23 cellular contexts compared by ENCODE assay signal in the genomic region with DNA sequence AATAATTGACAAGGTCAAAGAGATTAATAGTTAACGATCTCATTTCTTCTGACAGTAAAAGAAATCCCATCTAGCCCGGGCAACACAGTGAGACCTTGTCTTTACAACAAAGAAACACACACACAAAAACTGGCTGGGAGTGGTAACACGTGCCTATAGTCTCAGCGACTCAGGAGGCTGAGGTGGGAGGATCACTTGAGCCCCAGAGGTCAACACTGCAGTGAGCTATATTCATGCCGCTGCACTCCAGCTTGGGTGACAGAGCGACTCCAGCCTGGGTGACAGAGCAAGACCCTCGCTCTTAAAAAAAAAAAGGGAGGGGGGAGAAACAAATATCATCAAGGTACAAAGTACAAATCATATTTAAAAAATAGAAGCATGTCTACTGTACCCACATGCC.
DNase-seq lines count a peak whose midpoint lies in the region; ATAC-seq, FAIRE-seq and TF ChIP-seq lines count a peak whose summit lies in the region.
"Had no signal": no experiment of that assay in that cellular context is flagged by ENCODE, and none has a peak within 500 bp of the region (broad histone marks: within the 10 kb centered on the region; RNA-seq: fewer than 3 reads in every experiment).

No MANE protein-coding gene starts in this region.

- H4K20me1 ChIP-seq in HepG2 (ENCODE audit: insufficient read depth, low read length): no peaks in the 10 kb centered on the region

- intact Hi-C loops in HepG2 (cut with micrococcal nuclease; ENCODE audit: unreplicated experiment): no loop called here
- intact Hi-C loops in right lobe of liver (cut with DNase I): no loop called here
- intact Hi-C loops in colonic mucosa (cut with DNase I): no loop called here
- intact Hi-C loops in ovary (cut with DNase I): no loop called here

- TF ChIP-seq EP300 in HepG2 (IDR thresholded peaks at IDR 0.05; ENCODE audit: low read depth in 2 of 2, low read length in 2 of 2) (no peak), HepG2 (CRISPR knock-in tag; IDR thresholded peaks at IDR 0.05; ENCODE audit: borderline replicate concordance) (no peak), ovary (IDR thresholded peaks at IDR 0.05) (no peak)

- H3K27ac ChIP-seq in HepG2 (ENCODE audit: extremely low read length, insufficient read depth, low read length) (no peak overlapping the region), right lobe of liver (no peak overlapping the region), VCaP (peak overlapping the region; percentile 63; the same call in 1 of the 2 replicates), mesenchymal stem cell (ENCODE audit: low read length, poor library complexity, severe bottlenecking) (no peak overlapping the region), colonic mucosa (no peak overlapping the region), ovary (no peak overlapping the region)
- H3K27ac ChIP-seq: Peyer's patch had no signal

- no peak overlapping the region for H3K9ac ChIP-seq in HepG2 (ENCODE audit: insufficient read depth, low read depth, low read length)
- H3K9ac ChIP-seq in mesenchymal stem cell (ENCODE audit: low read length): no peak overlapping the region
- no peak overlapping the region for H3K9ac ChIP-seq in colonic mucosa (ENCODE audit: low read depth in 2 of 2, low read length in 2 of 2)

- no peak overlapping the region for H2BK5ac ChIP-seq in mesenchymal stem cell (ENCODE audit: low read depth, low read length, poor library complexity, severe bottlenecking)

- TF ChIP-seq POLR2A in HepG2 (IDR thresholded peaks at IDR 0.05; ENCODE audit: insufficient read depth in 1 of 2, low read depth in 2 of 2, low read length in 2 of 2) (no peak), right lobe of liver (IDR thresholded peaks at IDR 0.05) (no peak), ovary (IDR thresholded peaks at IDR 0.05) (no peak)

- no peak overlapping the region for H2BK120ac ChIP-seq in mesenchymal stem cell (ENCODE audit: low read depth, low read length)

- DNase-seq in HepG2 (ENCODE audit: low spot score) (no peak), right lobe of liver (no peak), mesenchymal stem cell (no peak), iPS-NIHi7 (ENCODE audit: extremely low spot score) (no peak), HuH-7.5 (ENCODE audit: low spot score) (no peak), colonic mucosa (no peak), ovary (no peak)
- DNase-seq: 8988T; CD4-positive, CD25-positive, alpha-beta regulatory T cell; KBM-7; MV-4-11; NCI-H1105; NCI-H1930; NCI-H2107; NCI-H226; NCI-H510A; NCI-H69; Peyer's patch; SHP77 treated with DMSO at 0.1 percent for 48 hours had no signal

- H3K4me3 ChIP-seq in HepG2 (replicated peaks in 1 of 3; ENCODE audit: insufficient read depth in 1 of 3, low read depth in 2 of 3, low read length in 3 of 3): no peak overlapping the region
- H3K4me3 ChIP-seq in right lobe of liver: no peak overlapping the region
- no peak overlapping the region for H3K4me3 ChIP-seq in mesenchymal stem cell (ENCODE audit: insufficient read depth in 1 of 2, low read depth in 1 of 2, low read length in 2 of 2)
- H3K4me3 ChIP-seq in colonic mucosa: no peak overlapping the region
- H3K4me3 ChIP-seq in ovary: no peak overlapping the region
- H3K4me3 ChIP-seq: Peyer's patch had no signal

- 82% methylated on average over 7 of the region's 7 CpGs for WGBS in HepG2 (ENCODE audit: low lambda C conversion rate)
- 91% methylated on average over 7 of the region's 7 CpGs for WGBS in right lobe of liver (ENCODE audit: insufficient coverage, low coverage, low lambda C conversion rate, missing lambda C conversion rate)
- WGBS in mesenchymal stem cell: 90% methylated on average over 5 of the region's 7 CpGs
- 89 to 96% (median 95%) methylated on average over 7 of the region's 7 CpGs for WGBS in ovary, 3 donors

- no peak for FAIRE-seq in HepG2 (lab: Jason Lieb, UNC)
- FAIRE-seq: G401.6, GM12891 had no signal

- H3K23ac ChIP-seq in mesenchymal stem cell (ENCODE audit: low read length in 2 of 2): no peak overlapping the region

- no peak for TF ChIP-seq RAD21 in HepG2 (CRISPR knock-in tag; IDR thresholded peaks at IDR 0.05)

- H4K8ac ChIP-seq in mesenchymal stem cell (ENCODE audit: low read length): no peak overlapping the region

- no peak overlapping the region for H3K18ac ChIP-seq in mesenchymal stem cell (ENCODE audit: low read depth in 1 of 2, low read length in 2 of 2)

- no peak overlapping the region for H2AK5ac ChIP-seq in mesenchymal stem cell (ENCODE audit: low read length, severe bottlenecking)

- TF ChIP-seq CTCF in HepG2 (CRISPR knock-in tag; IDR thresholded peaks at IDR 0.05): no peak
- no peak for TF ChIP-seq CTCF in right lobe of liver (IDR thresholded peaks at IDR 0.05)
- TF ChIP-seq CTCF in VCaP (conservative IDR thresholded peaks at IDR 0.05): no peak
- TF ChIP-seq CTCF in colonic mucosa (IDR thresholded peaks at IDR 0.05): no peak
- TF ChIP-seq CTCF in ovary (IDR thresholded peaks at IDR 0.05): no peak

- no peak overlapping the region for H2BK12ac ChIP-seq in mesenchymal stem cell (ENCODE audit: low read length in 2 of 2)

- H3K14ac ChIP-seq in mesenchymal stem cell (ENCODE audit: low read length in 2 of 2): no peak overlapping the region

- H3K79me2 ChIP-seq in HepG2 (ENCODE audit: insufficient read depth, low read length): no peaks in the 10 kb centered on the region

- H3K4me1 ChIP-seq in HepG2 (ENCODE audit: insufficient read depth, low read length): peaks cover 19% of the 10 kb centered on the region
- peaks cover 0 to 3% (median 0%) of the 10 kb centered on the region in 4 donors for H3K4me1 ChIP-seq in right lobe of liver
- H3K4me1 ChIP-seq in mesenchymal stem cell (ENCODE audit: control insufficient read depth, insufficient read depth, low read depth, low read length): peaks cover 8% of the 10 kb centered on the region
- H3K4me1 ChIP-seq in colonic mucosa: no peaks in the 10 kb centered on the region
- peaks cover 2% of the 10 kb centered on the region for H3K4me1 ChIP-seq in ovary (ENCODE audit: insufficient read depth)
- H3K4me1 ChIP-seq: Peyer's patch had no signal

- H3K79me1 ChIP-seq in mesenchymal stem cell (replicated peaks; ENCODE audit: low read length, poor library complexity, severe bottlenecking): peaks cover 22% of the 10 kb centered on the region

- CTCF ChIA-PET in HepG2 (lab: Yijun Ruan, JAX; ENCODE audit: low intra/inter-chr PET ratio, low total read pairs): no interaction called here

- H2AFZ ChIP-seq in HepG2 (ENCODE audit: low read length) (no peak overlapping the region), mesenchymal stem cell (ENCODE audit: low read depth, low read length) (no peak overlapping the region)

- H3K9me3 ChIP-seq in HepG2 (ENCODE audit: low read length): no peaks in the 10 kb centered on the region
- no peaks in the 10 kb centered on the region for H3K9me3 ChIP-seq in right lobe of liver
- no peaks in the 10 kb centered on the region for H3K9me3 ChIP-seq in mesenchymal stem cell (ENCODE audit: control insufficient read depth, low read length)
- no peaks in the 10 kb centered on the region for H3K9me3 ChIP-seq in colonic mucosa
- no peaks in the 10 kb centered on the region for H3K9me3 ChIP-seq in ovary
- H3K9me3 ChIP-seq: Peyer's patch had no signal

- H3K4me2 ChIP-seq in HepG2 (ENCODE audit: low read depth, low read length): no peak overlapping the region
- peak overlapping the region; percentile 11 for H3K4me2 ChIP-seq in mesenchymal stem cell (ENCODE audit: low read length, poor library complexity, severe bottlenecking)

- no peaks in the 10 kb centered on the region for H3K27me3 ChIP-seq in HepG2 (ENCODE audit: control insufficient read depth in 1 of 2, insufficient read depth in 2 of 2, low read length in 2 of 2)
- no peaks in the 10 kb centered on the region for H3K27me3 ChIP-seq in right lobe of liver
- H3K27me3 ChIP-seq in mesenchymal stem cell (ENCODE audit: control insufficient read depth in 1 of 2, insufficient read depth in 1 of 2, low read length in 2 of 2): no peaks in the 10 kb centered on the region
- no peaks in the 10 kb centered on the region for H3K27me3 ChIP-seq in colonic mucosa
- no peaks in the 10 kb centered on the region for H3K27me3 ChIP-seq in ovary
- H3K27me3 ChIP-seq: Peyer's patch had no signal

- no peak overlapping the region for H4K91ac ChIP-seq in mesenchymal stem cell (ENCODE audit: low read length)

- ATAC-seq in HepG2: no peak
- ATAC-seq in right lobe of liver: no peak
- ATAC-seq: HCT116 had no signal

- in situ Hi-C loops in HepG2 (cut with HindIII; ENCODE audit: extremely low pct_ligation_motif_present, low pct_unique_long_range_greater_than_20kb): no loop called here

- BruUV-seq in HepG2 (replicated peaks; lab: Mats Ljungman, UMichigan): no TSS peak

- no peak overlapping the region for H2BK15ac ChIP-seq in mesenchymal stem cell (ENCODE audit: low read depth, poor library complexity, severe bottlenecking)

- no peak overlapping the region for H3K4ac ChIP-seq in mesenchymal stem cell (ENCODE audit: low read depth in 1 of 2, low read length in 2 of 2)

- POLR2A ChIA-PET in HepG2 (lab: Yijun Ruan, JAX): no interaction called here

- no peaks in the 10 kb centered on the region for H3K36me3 ChIP-seq in HepG2 (replicated peaks in 1 of 2; ENCODE audit: control insufficient read depth in 1 of 2, insufficient read depth in 2 of 2, low read length in 2 of 2)
- no peaks in the 10 kb centered on the region for H3K36me3 ChIP-seq in right lobe of liver
- no peaks in the 10 kb centered on the region for H3K36me3 ChIP-seq in mesenchymal stem cell (ENCODE audit: control insufficient read depth in 1 of 2, insufficient read depth in 2 of 2, low read depth in 1 of 2, low read length in 2 of 2)
- H3K36me3 ChIP-seq in colonic mucosa: no peaks in the 10 kb centered on the region
- no peaks in the 10 kb centered on the region for H3K36me3 ChIP-seq in ovary
- H3K36me3 ChIP-seq: Peyer's patch had no signal

TF ChIP-seq in HepG2, 621 proteins besides CTCF, POLR2A, EP300 and RAD21 (continues in another document):
- TF ChIP-seq, protein P1, sequence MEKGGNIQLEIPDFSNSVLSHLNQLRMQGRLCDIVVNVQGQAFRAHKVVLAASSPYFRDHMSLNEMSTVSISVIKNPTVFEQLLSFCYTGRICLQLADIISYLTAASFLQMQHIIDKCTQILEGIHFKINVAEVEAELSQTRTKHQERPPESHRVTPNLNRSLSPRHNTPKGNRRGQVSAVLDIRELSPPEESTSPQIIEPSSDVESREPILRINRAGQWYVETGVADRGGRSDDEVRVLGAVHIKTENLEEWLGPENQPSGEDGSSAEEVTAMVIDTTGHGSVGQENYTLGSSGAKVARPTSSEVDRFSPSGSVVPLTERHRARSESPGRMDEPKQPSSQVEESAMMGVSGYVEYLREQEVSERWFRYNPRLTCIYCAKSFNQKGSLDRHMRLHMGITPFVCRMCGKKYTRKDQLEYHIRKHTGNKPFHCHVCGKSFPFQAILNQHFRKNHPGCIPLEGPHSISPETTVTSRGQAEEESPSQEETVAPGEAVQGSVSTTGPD (CRISPR knock-in tag; IDR thresholded peaks at IDR 0.05): no peak
- TF ChIP-seq SOX13 (IDR thresholded peaks at IDR 0.05) (no peak), SOX13 (CRISPR knock-in tag; conservative IDR thresholded peaks at IDR 0.05 in 1 of 2, IDR thresholded peaks at IDR 0.05 in 1 of 2) (peak in 1 of 2 experiments; percentile 53; a peak in 1 of 4 replicates)
